Comparison of ENCODE assay signal across 1 cellular context in the genomic region with DNA sequence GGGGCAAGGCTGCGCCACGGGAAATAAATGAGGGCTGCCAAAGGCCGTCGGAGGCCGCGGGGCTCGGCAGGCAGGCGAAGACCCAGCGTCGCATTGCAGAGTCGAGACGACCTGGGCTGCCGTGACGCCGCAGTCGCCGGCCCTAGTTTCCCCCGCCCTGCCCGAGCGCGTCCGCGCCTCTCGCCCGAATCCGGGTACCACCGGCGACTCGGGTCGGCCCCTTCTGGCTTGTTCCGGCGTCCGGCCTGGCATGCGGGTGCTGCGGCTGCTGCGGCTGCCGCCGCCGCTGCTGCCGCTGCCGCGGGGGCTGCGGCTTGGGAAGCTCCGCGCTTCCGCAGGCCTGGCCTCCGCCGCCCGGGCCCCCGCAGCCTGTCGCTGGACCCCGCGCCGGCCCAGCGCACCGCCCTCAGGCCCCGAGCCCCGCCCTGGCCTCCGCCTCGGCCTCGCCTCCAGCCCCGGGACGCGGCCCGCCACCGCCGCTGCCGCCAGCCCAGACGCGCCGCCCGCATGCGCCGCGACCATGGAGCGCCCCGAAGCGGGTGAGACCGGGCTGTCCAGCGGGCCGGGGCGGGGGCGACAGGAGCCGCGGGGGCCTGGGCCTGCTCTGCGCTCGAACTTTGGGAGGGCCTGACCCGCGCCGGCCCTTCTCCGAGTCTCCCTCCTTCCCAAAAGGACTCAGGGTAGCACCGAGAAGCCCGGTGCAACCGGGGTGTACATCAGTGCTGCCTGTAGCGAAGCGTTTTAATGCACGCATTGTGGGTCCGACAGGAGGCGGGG.
A peak's percentile ranks its signal among the peaks of the same experiment; 100 is the strongest.
TF ChIP-seq lines count a peak whose summit lies in the region.

Gene AKAP7, plus strand, starts transcription at position 224 of the 777 bp plus-strand sequence. Its CDS starts 297 bp downstream, at position 521.

TF ChIP-seq in K562, 482 proteins besides CTCF, POLR2A, EP300 and RAD21 (continued from another document and continues in another):
- TF ChIP-seq KDM1A (IDR thresholded peaks at IDR 0.05) (no peak), HMGXB4 (CRISPR knock-in tag; IDR thresholded peaks at IDR 0.05) (0 out of 2 replicates have a peak, but pooled peaks have one; percentile 40), SNRNP70 (optimal IDR thresholded peaks at IDR 0.05; ENCODE audit: low read depth, low read length) (no peak), MTA3 (IDR thresholded peaks at IDR 0.05; ENCODE audit: borderline replicate concordance) (0 out of 2 replicates have a peak, but pooled peaks have one; percentile 2), GATAD2B (IDR thresholded peaks at IDR 0.05; ENCODE audit: borderline replicate concordance) (peak; percentile 54; the same call in 1 of the 2 replicates), KAT2B (IDR thresholded peaks at IDR 0.05; ENCODE audit: low read depth, low read length) (no peak), ZFX (CRISPR knock-in tag; IDR thresholded peaks at IDR 0.05) (peak; percentile 84), HSF4 (CRISPR knock-in tag; IDR thresholded peaks at IDR 0.05; ENCODE audit: borderline replicate concordance) (no peak), ZNF318 (IDR thresholded peaks at IDR 0.05; ENCODE audit: borderline replicate concordance in 1 of 2, low read depth in 1 of 2) (no peak), MCM3 (IDR thresholded peaks at IDR 0.05) (no peak), MXI1 (IDR thresholded peaks at IDR 0.05; ENCODE audit: low read depth, low read length) (no peak), MYBL2 (IDR thresholded peaks at IDR 0.05; ENCODE audit: low read depth) (no peak), MYBL2 (CRISPR knock-in tag; IDR thresholded peaks at IDR 0.05; ENCODE audit: borderline replicate concordance) (no peak), CTBP1 (IDR thresholded peaks at IDR 0.05; ENCODE audit: borderline replicate concordance) (peak; percentile 44; the same call in 1 of the 2 replicates), EGR1 (conservative IDR thresholded peaks at IDR 0.05) (peak; percentile 37; the same call in 1 of the 2 replicates), CXXC5 (CRISPR knock-in tag; IDR thresholded peaks at IDR 0.05) (peak; percentile 81), AFF4 (CRISPR knock-in tag; IDR thresholded peaks at IDR 0.05) (no peak), ELF4 (CRISPR knock-in tag; IDR thresholded peaks at IDR 0.05) (no peak), MAZ (CRISPR knock-in tag; conservative IDR thresholded peaks at IDR 0.05 in 1 of 2, IDR thresholded peaks at IDR 0.05 in 1 of 2) (peak; percentile 27 to 55; a peak in 2 of 4 replicates), DDX20 (tag; IDR thresholded peaks at IDR 0.05; ENCODE audit: low read depth) (no peak), SRSF9 (IDR thresholded peaks at IDR 0.05; ENCODE audit: borderline replicate concordance, low read depth, low read length) (no peak), POLR3G (IDR thresholded peaks at IDR 0.05; ENCODE audit: extremely low read depth, insufficient read length, insufficient replicate concordance) (no peak), DPF2 (IDR thresholded peaks at IDR 0.05) (no peak), PHF8 (IDR thresholded peaks at IDR 0.05; ENCODE audit: borderline replicate concordance, low read length) (peak; percentile 56; the same call in 1 of the 2 replicates), EHMT2 (IDR thresholded peaks at IDR 0.05) (no peak), SRSF7 (optimal IDR thresholded peaks at IDR 0.05; ENCODE audit: low read depth, low read length) (no peak), NR2C2 (CRISPR knock-in tag; IDR thresholded peaks at IDR 0.05) (no peak), NR2C2 (tag; IDR thresholded peaks at IDR 0.05) (peak; percentile 61; the same call in 1 of the 2 replicates), NRF1 (conservative IDR thresholded peaks at IDR 0.05 in 1 of 2, IDR thresholded peaks at IDR 0.05 in 1 of 2) (peak; percentile 77 to 80), E2F6 (IDR thresholded peaks at IDR 0.05; ENCODE audit: borderline replicate concordance in 1 of 2, extremely low read depth in 1 of 2, insufficient read depth in 1 of 2, insufficient read length in 1 of 2, low read depth in 1 of 2, low read length in 1 of 2, poor library complexity in 1 of 2, severe bottlenecking in 1 of 2) (peak; percentile 28 to 95)
- TF ChIP-seq, protein P1, sequence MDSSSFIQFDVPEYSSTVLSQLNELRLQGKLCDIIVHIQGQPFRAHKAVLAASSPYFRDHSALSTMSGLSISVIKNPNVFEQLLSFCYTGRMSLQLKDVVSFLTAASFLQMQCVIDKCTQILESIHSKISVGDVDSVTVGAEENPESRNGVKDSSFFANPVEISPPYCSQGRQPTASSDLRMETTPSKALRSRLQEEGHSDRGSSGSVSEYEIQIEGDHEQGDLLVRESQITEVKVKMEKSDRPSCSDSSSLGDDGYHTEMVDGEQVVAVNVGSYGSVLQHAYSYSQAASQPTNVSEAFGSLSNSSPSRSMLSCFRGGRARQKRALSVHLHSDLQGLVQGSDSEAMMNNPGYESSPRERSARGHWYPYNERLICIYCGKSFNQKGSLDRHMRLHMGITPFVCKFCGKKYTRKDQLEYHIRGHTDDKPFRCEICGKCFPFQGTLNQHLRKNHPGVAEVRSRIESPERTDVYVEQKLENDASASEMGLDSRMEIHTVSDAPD (CRISPR knock-in tag; IDR thresholded peaks at IDR 0.05): no peak
- TF ChIP-seq, protein P2, sequence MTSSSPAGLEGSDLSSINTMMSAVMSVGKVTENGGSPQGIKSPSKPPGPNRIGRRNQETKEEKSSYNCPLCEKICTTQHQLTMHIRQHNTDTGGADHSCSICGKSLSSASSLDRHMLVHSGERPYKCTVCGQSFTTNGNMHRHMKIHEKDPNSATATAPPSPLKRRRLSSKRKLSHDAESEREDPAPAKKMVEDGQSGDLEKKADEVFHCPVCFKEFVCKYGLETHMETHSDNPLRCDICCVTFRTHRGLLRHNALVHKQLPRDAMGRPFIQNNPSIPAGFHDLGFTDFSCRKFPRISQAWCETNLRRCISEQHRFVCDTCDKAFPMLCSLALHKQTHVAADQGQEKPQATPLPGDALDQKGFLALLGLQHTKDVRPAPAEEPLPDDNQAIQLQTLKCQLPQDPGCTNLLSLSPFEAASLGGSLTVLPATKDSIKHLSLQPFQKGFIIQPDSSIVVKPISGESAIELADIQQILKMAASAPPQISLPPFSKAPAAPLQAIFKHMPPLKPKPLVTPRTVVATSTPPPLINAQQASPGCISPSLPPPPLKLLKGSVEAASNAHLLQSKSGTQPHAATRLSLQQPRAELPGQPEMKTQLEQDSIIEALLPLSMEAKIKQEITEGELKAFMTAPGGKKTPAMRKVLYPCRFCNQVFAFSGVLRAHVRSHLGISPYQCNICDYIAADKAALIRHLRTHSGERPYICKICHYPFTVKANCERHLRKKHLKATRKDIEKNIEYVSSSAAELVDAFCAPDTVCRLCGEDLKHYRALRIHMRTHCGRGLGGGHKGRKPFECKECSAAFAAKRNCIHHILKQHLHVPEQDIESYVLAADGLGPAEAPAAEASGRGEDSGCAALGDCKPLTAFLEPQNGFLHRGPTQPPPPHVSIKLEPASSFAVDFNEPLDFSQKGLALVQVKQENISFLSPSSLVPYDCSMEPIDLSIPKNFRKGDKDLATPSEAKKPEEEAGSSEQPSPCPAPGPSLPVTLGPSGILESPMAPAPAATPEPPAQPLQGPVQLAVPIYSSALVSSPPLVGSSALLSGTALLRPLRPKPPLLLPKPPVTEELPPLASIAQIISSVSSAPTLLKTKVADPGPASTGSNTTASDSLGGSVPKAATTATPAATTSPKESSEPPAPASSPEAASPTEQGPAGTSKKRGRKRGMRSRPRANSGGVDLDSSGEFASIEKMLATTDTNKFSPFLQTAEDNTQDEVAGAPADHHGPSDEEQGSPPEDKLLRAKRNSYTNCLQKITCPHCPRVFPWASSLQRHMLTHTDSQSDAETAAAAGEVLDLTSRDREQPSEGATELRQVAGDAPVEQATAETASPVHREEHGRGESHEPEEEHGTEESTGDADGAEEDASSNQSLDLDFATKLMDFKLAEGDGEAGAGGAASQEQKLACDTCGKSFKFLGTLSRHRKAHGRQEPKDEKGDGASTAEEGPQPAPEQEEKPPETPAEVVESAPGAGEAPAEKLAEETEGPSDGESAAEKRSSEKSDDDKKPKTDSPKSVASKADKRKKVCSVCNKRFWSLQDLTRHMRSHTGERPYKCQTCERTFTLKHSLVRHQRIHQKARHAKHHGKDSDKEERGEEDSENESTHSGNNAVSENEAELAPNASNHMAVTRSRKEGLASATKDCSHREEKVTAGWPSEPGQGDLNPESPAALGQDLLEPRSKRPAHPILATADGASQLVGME (CRISPR knock-in tag; IDR thresholded peaks at IDR 0.05): no peak
